Comparison of ENCODE assay signal across 18 cellular contexts in the genomic region with DNA sequence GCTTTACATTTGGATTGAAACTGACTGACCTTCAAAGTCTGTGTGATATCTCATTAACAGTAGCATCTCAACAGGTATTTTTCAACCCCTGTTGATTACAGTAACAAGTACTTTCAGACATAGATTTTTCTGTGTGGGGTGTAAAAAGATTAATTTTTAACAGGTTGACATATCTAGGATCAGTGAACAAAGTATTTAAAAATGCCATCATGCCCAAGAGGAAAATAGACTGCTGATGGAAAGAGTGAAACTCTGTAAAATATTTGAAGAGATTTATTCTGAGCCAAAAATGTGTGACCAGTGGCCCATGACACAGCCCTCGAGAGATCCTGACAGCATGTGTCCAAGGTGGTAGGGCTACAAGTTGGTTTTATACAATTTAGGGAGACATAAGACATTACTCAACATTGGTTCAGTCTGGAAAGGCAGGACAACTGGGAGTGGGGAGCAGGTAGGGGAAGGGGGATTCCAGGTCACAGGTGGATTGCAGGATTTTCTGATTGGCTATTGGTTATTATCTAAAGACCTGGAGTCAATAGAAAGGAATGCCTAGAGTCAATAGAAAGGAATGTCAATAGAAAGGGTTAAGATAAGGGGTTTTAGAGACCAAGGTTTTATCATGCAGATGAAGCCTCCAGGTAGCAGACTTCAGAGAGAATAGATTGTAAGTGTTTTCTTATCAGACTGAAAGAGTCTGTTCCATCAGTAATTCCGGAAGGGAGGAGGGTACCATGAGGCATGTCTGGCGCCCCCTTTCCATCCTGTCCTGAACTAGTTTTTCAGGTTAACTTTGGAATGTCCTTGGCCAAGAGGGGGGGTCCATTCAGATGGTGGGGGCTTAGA. TPM values are rescaled to one million over a fixed set of nuclear protein-coding genes. Genes with fewer than 3 reads are reported as not detected.
DNase-seq lines count a peak whose midpoint lies in the region; ATAC-seq, FAIRE-seq and TF ChIP-seq lines count a peak whose summit lies in the region.
"Had no signal": no experiment of that assay in that cellular context is flagged by ENCODE, and none has a peak within 500 bp of the region (broad histone marks: within the 10 kb centered on the region; RNA-seq: fewer than 3 reads in every experiment).

No MANE protein-coding gene starts in this region.

- DNase-seq in cardiac muscle cell (ENCODE audit: low read depth in 1 of 2, low spot score in 1 of 2) (no peak), left ventricle myocardium superior (no peak), astrocyte of the spinal cord (ENCODE audit: low read depth, low spot score) (no peak), keratinocyte (ENCODE audit: low read depth, low spot score) (no peak), mesenteric fat pad (ENCODE audit: low spot score) (no peak), activated gamma-delta T cell treated with Interleukin-2 at 50 U/mL for 16 hours (no peak)
- DNase-seq: 8988T; activated CD8-positive, alpha-beta T cell treated with anti-CD3 and anti-CD28 coated beads for 36 hours; adrenal gland; NCI-H1105 treated with DMSO at 0.1 percent for 48 hours; NK-92 treated with Interleukin-12 subunit alpha and Interleukin-12 subunit beta, amount 100 ng/mL, for 24 hours; SJCRH30 had no signal

- intact Hi-C loops in left ventricle myocardium superior (cut with micrococcal nuclease): no loop called here

- FAIRE-seq in keratinocyte (lab: Jason Lieb, UNC): peak; percentile 67
- FAIRE-seq: endothelial cell of umbilical vein had no signal

- no peak overlapping the region for H3K9ac ChIP-seq in keratinocyte (ENCODE audit: control insufficient read depth, extremely low read depth, insufficient read depth, low read length)

- TF ChIP-seq CTCF in cardiac muscle cell (IDR thresholded peaks at IDR 0.05; ENCODE audit: low read depth, low read length) (no peak), astrocyte of the spinal cord (IDR thresholded peaks at IDR 0.05; ENCODE audit: low read depth, low read length) (peak; percentile 2), keratinocyte (optimal IDR thresholded peaks at IDR 0.05 in 1 of 3, IDR thresholded peaks at IDR 0.05 in 1 of 3, conservative IDR thresholded peaks at IDR 0.05 in 1 of 3; ENCODE audit: extremely low read depth in 1 of 3, insufficient read depth in 2 of 3, low read length in 3 of 3) (no peak)

- in situ Hi-C loops in astrocyte of the spinal cord (cut with HindIII; ENCODE audit: low sequenced_read_pairs): no loop called here

- H3K4me3 ChIP-seq in cardiac muscle cell (no peak overlapping the region), astrocyte of the spinal cord (ENCODE audit: low read depth, low read length) (no peak overlapping the region), keratinocyte (ENCODE audit: control insufficient read depth in 2 of 3, extremely low read depth in 1 of 3, insufficient read depth in 2 of 3, low read depth in 1 of 3, low read length in 3 of 3) (no peak overlapping the region), urinary bladder (ENCODE audit: low read depth, low read length) (no peak overlapping the region)
- H3K4me3 ChIP-seq: adrenal gland, prostate gland, SJCRH30 had no signal

- no peaks in the 10 kb centered on the region for H3K27me3 ChIP-seq in cardiac muscle cell
- no peaks in the 10 kb centered on the region for H3K27me3 ChIP-seq in keratinocyte (ENCODE audit: control insufficient read depth, extremely low read depth, insufficient read depth, low read length)
- H3K27me3 ChIP-seq: adrenal gland, SJCRH30 had no signal

- H3K9me3 ChIP-seq in cardiac muscle cell (ENCODE audit: low read depth) (no peaks in the 10 kb centered on the region), keratinocyte (ENCODE audit: control insufficient read depth, low read depth, low read length) (no peaks in the 10 kb centered on the region)
- H3K9me3 ChIP-seq: adrenal gland, prostate gland, SJCRH30 had no signal

- no peaks in the 10 kb centered on the region for H4K20me1 ChIP-seq in keratinocyte (ENCODE audit: control insufficient read depth, extremely low read depth, insufficient read depth, low read length)

- ATAC-seq in left ventricle myocardium superior: no peak
- no peak for ATAC-seq in GM18517 (IDR thresholded peaks at IDR 0.05; ENCODE audit: unreplicated experiment)
- ATAC-seq: activated CD8-positive, alpha-beta T cell treated with anti-CD3 and anti-CD28 coated beads for 36 hours; left lobe of liver had no signal

- dilution Hi-C loops in keratinocyte (cut with MboI; ENCODE audit: extremely low pct_ligation_motif_present, low sequenced_read_pairs): no loop called here

- 87% methylated on average over 3 of the region's 3 CpGs for WGBS in urinary bladder

- H3K9me1 ChIP-seq in keratinocyte (ENCODE audit: control insufficient read depth, extremely low read depth, insufficient read depth, low read length): no peaks in the 10 kb centered on the region

- H3K79me2 ChIP-seq in keratinocyte (ENCODE audit: control insufficient read depth, insufficient read depth, low read length): no peaks in the 10 kb centered on the region

- no peak overlapping the region for H3K4me2 ChIP-seq in keratinocyte (ENCODE audit: control insufficient read depth, extremely low read depth, insufficient read depth, low read depth, low read length)

- H3K4me1 ChIP-seq in cardiac muscle cell (ENCODE audit: low read depth) (peaks cover 4% of the 10 kb centered on the region), keratinocyte (ENCODE audit: control insufficient read depth, extremely low read depth, insufficient read depth, low read length) (peaks cover 7% of the 10 kb centered on the region), urinary bladder (ENCODE audit: insufficient read depth) (no peaks in the 10 kb centered on the region)
- H3K4me1 ChIP-seq: adrenal gland, prostate gland, SJCRH30 had no signal

- H3K36me3 ChIP-seq in cardiac muscle cell (peaks cover 48% of the 10 kb centered on the region), keratinocyte (ENCODE audit: control insufficient read depth in 2 of 2, extremely low read depth in 1 of 2, insufficient read depth in 2 of 2, low read length in 2 of 2) (no peaks in the 10 kb centered on the region), urinary bladder (ENCODE audit: insufficient read depth) (no peaks in the 10 kb centered on the region)
- H3K36me3 ChIP-seq: adrenal gland, prostate gland, SJCRH30 had no signal

- H3K27ac ChIP-seq in cardiac muscle cell: peak overlapping the region; percentile 73
- H3K27ac ChIP-seq in keratinocyte (ENCODE audit: control insufficient read depth, insufficient read depth, low read length): no peak overlapping the region
- peak overlapping the region; percentile 45 for H3K27ac ChIP-seq in urinary bladder (ENCODE audit: low read depth)
- H3K27ac ChIP-seq: adrenal gland, prostate gland, SJCRH30 had no signal

- H2AFZ ChIP-seq in keratinocyte (ENCODE audit: control insufficient read depth, low read length): no peak overlapping the region

RNA-seq across cellular contexts. Expression of a gene that starts 29.1 kb away (rescaled TPM):
- 139 and 141 TPM in 2 replicates for total RNA-seq in cardiac muscle cell
- polyA plus RNA-seq in cardiac muscle cell: 91.3 and 124 TPM in 2 replicates
- total RNA-seq in left ventricle myocardium superior: 41.6 TPM
- polyA plus RNA-seq in keratinocyte: 1.1 to 1.8 TPM (median 1.2 TPM) in 3 replicates
- 1.4 TPM for polyA plus RNA-seq in keratinocyte (2011; ENCODE audit: low read depth)
- polyA plus RNA-seq in keratinocyte (2011; cell fraction: cytosol; rRNA removed): 0.38 and 0.69 TPM in 2 replicates
- polyA plus RNA-seq in keratinocyte (2011; cell fraction: nucleus; rRNA removed): 2.0 and 2.8 TPM in 2 replicates
- polyA plus RNA-seq in keratinocyte (2012; ENCODE audit: low replicate concordance): 0.41 and 0.86 TPM in 2 replicates
- 1.9 to 3.1 TPM (median 2.2 TPM) in 3 replicates for polyA minus RNA-seq in keratinocyte
- polyA minus RNA-seq in keratinocyte (2011; cell fraction: cytosol; rRNA and poly(A)+ RNA removed): 0.58 TPM
- polyA minus RNA-seq in keratinocyte (2011; cell fraction: nucleus; rRNA and poly(A)+ RNA removed): 2.5 and 3.3 TPM in 2 replicates
- 17.6 TPM for total RNA-seq in urinary bladder
- polyA plus RNA-seq in urinary bladder: 8.2 TPM
- 1.5 TPM for total RNA-seq in mesenteric fat pad
- total RNA-seq: activated CD8-positive, alpha-beta T cell treated with anti-CD3 and anti-CD28 coated beads for 36 hours; activated T-helper 1 cell treated with anti-CD3 and anti-CD28 coated beads, Interleukin-12 subunit alpha, Interleukin-12 subunit beta, Interleukin-2, Interleukin-4 antibody, amounts not matched to agents 30 ng/mL and 10 ng/mL and 1 ng/mL, durations not matched to agents 14 hours and 24 hours and 36 hours had no signal
